Comparison of ENCODE assay signal across 10 cellular contexts in genomic region chr6:33578164-33578563, GRCh38. TPM values are rescaled to one million over a fixed set of nuclear protein-coding genes. Genes with fewer than 3 reads are reported as not detected.
DNase-seq lines count a peak whose midpoint lies in the region; ATAC-seq and TF ChIP-seq lines count a peak whose summit lies in the region.
"Had no signal": no experiment of that assay in that cellular context is flagged by ENCODE, and none has a peak within 500 bp of the region (broad histone marks: within the 10 kb centered on the region; RNA-seq: fewer than 3 reads in every experiment).

No MANE protein-coding gene starts in this region.

- H3K4me3 ChIP-seq in CD4-positive, alpha-beta memory T cell (ENCODE audit: low read length in 2 of 2), result peak overlapping the region; percentile 88 to 98
- peak overlapping the region; percentile 100 for H3K4me3 ChIP-seq in MM.1S (ENCODE audit: low read length)
- peak overlapping the region; percentile 77 for H3K4me3 ChIP-seq in colonic mucosa

- DNase-seq in CD4-positive, alpha-beta memory T cell, result no peak
- DNase-seq in MM.1S, result no peak
- DNase-seq in colonic mucosa, result no peak
- no peak for DNase-seq in osteocyte (ENCODE audit: extremely low spot score, unreplicated experiment)
- no peak for DNase-seq in pons (ENCODE audit: low spot score)
- DNase-seq in HK-2 (ENCODE audit: unreplicated experiment), result no peak
- DNase-seq: dermis blood vessel endothelial cell, NCI-H187 treated with DMSO at 0.1 percent for 48 hours had no signal

- H3K4me1 ChIP-seq in CD4-positive, alpha-beta memory T cell (ENCODE audit: insufficient read depth, low read length), result peaks cover 26% of the 10 kb centered on the region
- peaks cover 19% of the 10 kb centered on the region for H3K4me1 ChIP-seq in MM.1S (ENCODE audit: low read length)
- peaks cover 15% of the 10 kb centered on the region for H3K4me1 ChIP-seq in colonic mucosa

- peak overlapping the region; percentile 90 for H3K27ac ChIP-seq in CD4-positive, alpha-beta memory T cell (ENCODE audit: low read depth, low read length)
- H3K27ac ChIP-seq in MM.1S (ENCODE audit: low read length) (peak overlapping the region; percentile 77), colonic mucosa (peak overlapping the region; percentile 96)

- H3K9ac ChIP-seq in MM.1S (ENCODE audit: low read length) (peak overlapping the region; percentile 97; the same call in 1 of the 2 replicates), colonic mucosa (ENCODE audit: low read depth in 2 of 2, low read length in 2 of 2) (peak overlapping the region; percentile 99 to 100)

- peaks cover 28 to 45% of the 10 kb centered on the region in 2 donors for H3K36me3 Mint-ChIP-seq in CD4-positive, alpha-beta memory T cell
- peaks cover 13% of the 10 kb centered on the region for H3K36me3 Mint-ChIP-seq in osteocyte (ENCODE audit: unreplicated experiment)

- peak overlapping the region; percentile 91 for H3K4me2 ChIP-seq in MM.1S (ENCODE audit: low read depth, low read length)

- no peaks in the 10 kb centered on the region for H3K27me3 ChIP-seq in CD4-positive, alpha-beta memory T cell (ENCODE audit: insufficient read depth, low read length)
- no peaks in the 10 kb centered on the region for H3K27me3 ChIP-seq in MM.1S (replicated peaks; ENCODE audit: insufficient read depth, low read length)
- no peaks in the 10 kb centered on the region for H3K27me3 ChIP-seq in colonic mucosa

- no peaks in the 10 kb centered on the region for H3K9me2 ChIP-seq in MM.1S (replicated peaks; ENCODE audit: insufficient read depth, low read length)

- H3F3A ChIP-seq in MM.1S (ENCODE audit: insufficient read depth, low read length), result peaks cover 21% of the 10 kb centered on the region

- H3K27me3 Mint-ChIP-seq in CD4-positive, alpha-beta memory T cell, result no peaks in the 10 kb centered on the region
- H3K27me3 Mint-ChIP-seq in osteocyte (ENCODE audit: unreplicated experiment), result no peaks in the 10 kb centered on the region

- H3K4me1 Mint-ChIP-seq in CD4-positive, alpha-beta memory T cell, result peaks cover 14 to 46% (median 28%) of the 10 kb centered on the region in 4 donors
- peaks cover 17% of the 10 kb centered on the region for H3K4me1 Mint-ChIP-seq in osteocyte (ENCODE audit: unreplicated experiment)

- no peaks in the 10 kb centered on the region for H3K9me3 ChIP-seq in CD4-positive, alpha-beta memory T cell (ENCODE audit: control insufficient read depth in 1 of 2, low read length in 2 of 2)
- H3K9me3 ChIP-seq in MM.1S (replicated peaks; ENCODE audit: insufficient read depth, low read length) (no peaks in the 10 kb centered on the region), colonic mucosa (no peaks in the 10 kb centered on the region)

- TF ChIP-seq CTCF in MM.1S (IDR thresholded peaks at IDR 0.05; ENCODE audit: low read length) (no peak), colonic mucosa (IDR thresholded peaks at IDR 0.05) (no peak), osteocyte (IDR thresholded peaks at IDR 0.05) (no peak)

- no peaks in the 10 kb centered on the region for H4K20me1 ChIP-seq in MM.1S (ENCODE audit: insufficient read depth, low read length)

- H3K9me3 Mint-ChIP-seq in CD4-positive, alpha-beta memory T cell, result no peaks in the 10 kb centered on the region
- H3K9me3 Mint-ChIP-seq in osteocyte (ENCODE audit: unreplicated experiment), result no peaks in the 10 kb centered on the region

- peak overlapping the region; percentile 98 to 100 (median 99) for H3K27ac Mint-ChIP-seq in CD4-positive, alpha-beta memory T cell
- H3K27ac Mint-ChIP-seq in osteocyte (ENCODE audit: unreplicated experiment), result peak overlapping the region; percentile 25

- intact Hi-C loops in CD4-positive, alpha-beta memory T cell (cut with micrococcal nuclease), result loop anchor here (2.0 to 10.0 kb wide), 3 partner anchors 43 to 373 kb away; partner anchors contain the start of genes B3GALT4, HSD17B8, ITPR3 and RING1
- intact Hi-C loops in colonic mucosa (cut with DNase I), result no loop called here

- H2AFZ ChIP-seq in MM.1S (ENCODE audit: low read length), result no peak overlapping the region

- peak overlapping the region; percentile 93 to 100 (median 98) for H3K4me3 Mint-ChIP-seq in CD4-positive, alpha-beta memory T cell
- H3K4me3 Mint-ChIP-seq in osteocyte (ENCODE audit: unreplicated experiment), result peak overlapping the region; percentile 55

- CTCF ChIA-PET in CD4-positive, alpha-beta memory T cell (lab: Charles Lee; ENCODE audit: partially characterized antibody), result interaction anchor here (0.8 to 3.8 kb wide), 4 partner anchors 8 to 149 kb away, joined by 3 to 20 read pairs (median 12); no protein-coding TSS in a partner anchor

- peaks cover 55% of the 10 kb centered on the region for H3K79me2 ChIP-seq in MM.1S (ENCODE audit: low read length)

- peaks cover 34% of the 10 kb centered on the region for H3K36me3 ChIP-seq in CD4-positive, alpha-beta memory T cell (ENCODE audit: insufficient read depth, low read length)
- H3K36me3 ChIP-seq in MM.1S (replicated peaks; ENCODE audit: insufficient read depth, low read length) (0 out of 2 replicates have a peak, but pooled peaks cover 8% of the 10 kb centered on the region), colonic mucosa (peaks cover 21% of the 10 kb centered on the region)

- ATAC-seq in GM18517 (IDR thresholded peaks at IDR 0.05; ENCODE audit: unreplicated experiment), result no peak
- no peak for ATAC-seq in GM21423 (IDR thresholded peaks at IDR 0.05; ENCODE audit: unreplicated experiment)

- POLR2A ChIA-PET in CD4-positive, alpha-beta memory T cell (lab: Charles Lee; ENCODE audit: partially characterized antibody), result interaction anchor here (1.2 to 3.9 kb wide), 14 partner anchors 7 to 607 kb away, joined by 3 to 35 read pairs (median 14); partner anchors contain the start of genes CUTA, ITPR3, RPS18 and UQCC2

RNA-seq across cellular contexts. Expression of gene BAK1, which starts 1.9 kb away (rescaled TPM):
- 10 to 100 TPM; 26.2 to 27.2 TPM for total RNA-seq in CD4-positive, alpha-beta memory T cell
- 10 to 100 TPM; 28.1 to 41.6 TPM for polyA plus RNA-seq in CD4-positive, alpha-beta memory T cell
- total RNA-seq in colonic mucosa (10 to 100 TPM; 72.1 to 76.6 TPM), osteocyte (20.5 and 22.6 TPM in 2 replicates)

RNA-seq across cellular contexts. Expression of gene ITPR3, which starts 43.0 kb away (rescaled TPM):
- 10 to 100 TPM; 71.2 to 72.4 TPM for total RNA-seq in CD4-positive, alpha-beta memory T cell
- 1 to 10 TPM in 1 of 2 donors, under 1 TPM in 1; 0.55 to 8.1 TPM for polyA plus RNA-seq in CD4-positive, alpha-beta memory T cell
- total RNA-seq in colonic mucosa (100 to 1,000 TPM in 1 of 2 donors, 10 to 100 TPM in 1; 86.2 to 119 TPM), osteocyte (21.6 and 22.8 TPM in 2 replicates)
